3 cellular contexts compared by ENCODE assay signal in genomic region chr1:91345395-91346005, GRCh38.
TF ChIP-seq lines count a peak whose summit lies in the region.

No MANE protein-coding gene starts in this region.

TF ChIP-seq in GM23338, 12 proteins besides CTCF, POLR2A, EP300 and RAD21:
- TF ChIP-seq REST (IDR thresholded peaks at IDR 0.05; ENCODE audit: unreplicated experiment) (no peak), ETS1 (IDR thresholded peaks at IDR 0.05) (no peak), NANOG (IDR thresholded peaks at IDR 0.05; ENCODE audit: borderline replicate concordance) (no peak), ZNF331 (CRISPR knock-in tag; IDR thresholded peaks at IDR 0.05; ENCODE audit: low read depth) (no peak), EZH2phosphoT487 (IDR thresholded peaks at IDR 0.05; ENCODE audit: unreplicated experiment) (no peak), CREB1 (CRISPR knock-in tag; IDR thresholded peaks at IDR 0.05; ENCODE audit: low read depth) (no peak), POLR2AphosphoS5 (IDR thresholded peaks at IDR 0.05; ENCODE audit: low read depth) (no peak), EZH2 (IDR thresholded peaks at IDR 0.05; ENCODE audit: low read depth, unreplicated experiment) (no peak)

TF ChIP-seq in K562, 482 proteins besides CTCF, POLR2A, EP300 and RAD21 (continued from another document and continues in another):
- TF ChIP-seq HNRNPUL1 (IDR thresholded peaks at IDR 0.05; ENCODE audit: low read length) (no peak), ZHX1 (conservative IDR thresholded peaks at IDR 0.05; ENCODE audit: low read length) (no peak), NCOA2 (IDR thresholded peaks at IDR 0.05; ENCODE audit: partially characterized antibody in 2 of 2) (no peak), ZNF318 (IDR thresholded peaks at IDR 0.05; ENCODE audit: borderline replicate concordance in 1 of 2, low read depth in 1 of 2) (no peak), THRA (IDR thresholded peaks at IDR 0.05) (no peak), JUNB (CRISPR knock-in tag; conservative IDR thresholded peaks at IDR 0.05) (no peak), ZNF316 (IDR thresholded peaks at IDR 0.05) (peak; percentile 97), MAFF (IDR thresholded peaks at IDR 0.05; ENCODE audit: low read length) (peak; percentile 95), U2AF1 (optimal IDR thresholded peaks at IDR 0.05; ENCODE audit: low read depth, low read length) (no peak), ETV5 (CRISPR knock-in tag; IDR thresholded peaks at IDR 0.05; ENCODE audit: low read depth) (no peak), MAFG (tag; conservative IDR thresholded peaks at IDR 0.05) (peak; percentile 92), C11orf30 (IDR thresholded peaks at IDR 0.05; ENCODE audit: low read depth) (peak; percentile 95), MEF2D (tag; conservative IDR thresholded peaks at IDR 0.05; ENCODE audit: low read depth) (no peak), SUPT5H (IDR thresholded peaks at IDR 0.05) (no peak), CBX1 (IDR thresholded peaks at IDR 0.05; ENCODE audit: low read depth) (no peak), MAFK (IDR thresholded peaks at IDR 0.05; ENCODE audit: low read length) (peak; percentile 95)

TF ChIP-seq in SK-N-SH, 30 proteins besides CTCF, POLR2A, EP300 and RAD21:
- TF ChIP-seq PBX3 (IDR thresholded peaks at IDR 0.05) (no peak), MEF2A (IDR thresholded peaks at IDR 0.05; ENCODE audit: borderline replicate concordance, low read depth) (no peak), REST (IDR thresholded peaks at IDR 0.05; ENCODE audit: low read depth, low read length) (no peak), SMC3 (IDR thresholded peaks at IDR 0.05; ENCODE audit: low read depth, low read length) (no peak), EZH2phosphoT487 (IDR thresholded peaks at IDR 0.05; ENCODE audit: borderline replicate concordance, low read depth) (no peak), FOSL2 (IDR thresholded peaks at IDR 0.05; ENCODE audit: borderline replicate concordance, low read depth) (no peak), MAX (IDR thresholded peaks at IDR 0.05; ENCODE audit: low read depth) (no peak)
